ENCODE assay signal across 9 cellular contexts in genomic region chr14:52960627-52961026, GRCh38. TPM values are rescaled to one million over a fixed set of nuclear protein-coding genes. Genes with fewer than 3 reads are reported as not detected.
DNase-seq lines count a peak whose midpoint lies in the region; ATAC-seq and TF ChIP-seq lines count a peak whose summit lies in the region.
"Had no signal": no experiment of that assay in that cellular context is flagged by ENCODE, and none has a peak within 500 bp of the region (broad histone marks: within the 10 kb centered on the region; RNA-seq: fewer than 3 reads in every experiment).

No MANE protein-coding gene starts in this region.

- no peak for TF ChIP-seq CTCF in breast epithelium (IDR thresholded peaks at IDR 0.05)
- no peak for TF ChIP-seq CTCF in MCF 10A (IDR thresholded peaks at IDR 0.05; ENCODE audit: unreplicated experiment)
- no peak for TF ChIP-seq CTCF in ascending aorta (IDR thresholded peaks at IDR 0.05)
- TF ChIP-seq CTCF in upper lobe of right lung (IDR thresholded peaks at IDR 0.05) = no peak

- no peaks in the 10 kb centered on the region for H3K9me3 Mint-ChIP-seq in MCF 10A (ENCODE audit: unreplicated experiment)

- H3K27ac Mint-ChIP-seq in MCF 10A (ENCODE audit: low read depth, unreplicated experiment) = no peak overlapping the region

- no TSS peak for BruUV-seq in MCF 10A (replicated peaks; lab: Mats Ljungman, UMichigan)

- H3K4me3 Mint-ChIP-seq in MCF 10A (ENCODE audit: unreplicated experiment) = no peak overlapping the region

- H3K36me3 Mint-ChIP-seq in MCF 10A (ENCODE audit: insufficient read depth, unreplicated experiment) = no peaks in the 10 kb centered on the region

- intact Hi-C loops in breast epithelium (cut with DNase I; ENCODE audit: low total_unique reads) = no loop called here
- intact Hi-C loops in MCF 10A (cut with micrococcal nuclease) = loop anchor here (1.0 to 10.0 kb wide), 3 partner anchors 94 to 344 kb away; no protein-coding TSS in a partner anchor
- intact Hi-C loops in ascending aorta (cut with DNase I) = loop anchor here (1.0 to 5.0 kb wide), 3 partner anchors 97 to 228 kb away; partner anchors contain the start of gene STYX
- intact Hi-C loops in upper lobe of right lung (cut with DNase I) = no loop called here

- no peaks in the 10 kb centered on the region for H3K4me1 ChIP-seq in breast epithelium
- peaks cover 0 to 8% of the 10 kb centered on the region in 2 donors for H3K4me1 ChIP-seq in ascending aorta
- peaks cover 12% of the 10 kb centered on the region for H3K4me1 ChIP-seq in upper lobe of right lung
- H3K4me1 ChIP-seq: BLaER1 had no signal

- ATAC-seq in upper lobe of right lung (peak; percentile 55), HG03095 (IDR thresholded peaks at IDR 0.05; ENCODE audit: unreplicated experiment) (no peak)

- no peak for TF ChIP-seq POLR2A in breast epithelium (IDR thresholded peaks at IDR 0.05)

- H3K36me3 ChIP-seq in breast epithelium = no peaks in the 10 kb centered on the region
- H3K36me3 ChIP-seq in ascending aorta = no peaks in the 10 kb centered on the region
- H3K36me3 ChIP-seq in upper lobe of right lung = no peaks in the 10 kb centered on the region
- H3K36me3 ChIP-seq: BLaER1 had no signal

- H3K27ac ChIP-seq in breast epithelium (peak overlapping the region; percentile 89 to 91), ascending aorta (peak overlapping the region; percentile 60 to 64), upper lobe of right lung (peak overlapping the region; percentile 3)
- H3K27ac ChIP-seq: BLaER1 had no signal

- no peaks in the 10 kb centered on the region for H3K27me3 ChIP-seq in breast epithelium
- H3K27me3 ChIP-seq in ascending aorta = no peaks in the 10 kb centered on the region
- H3K27me3 ChIP-seq in upper lobe of right lung = no peaks in the 10 kb centered on the region
- H3K27me3 ChIP-seq: BLaER1 had no signal

- DNase-seq in breast epithelium (ENCODE audit: low spot score in 2 of 2) (peak in 1 of 2 donors; percentile 35), MCF 10A (ENCODE audit: unreplicated experiment) (no peak), ascending aorta (ENCODE audit: low spot score in 2 of 2) (no peak), lung microvascular endothelial cell (ENCODE audit: low read depth in 2 of 2) (peak; percentile 38 to 41), upper lobe of right lung (no peak), H4 (ENCODE audit: low spot score) (no peak), iPS-NIHi11 (ENCODE audit: low spot score) (no peak)

- peak overlapping the region in 1 of 3 donors; percentile 20 for H3K4me3 ChIP-seq in breast epithelium
- H3K4me3 ChIP-seq in ascending aorta = no peak overlapping the region
- H3K4me3 ChIP-seq in upper lobe of right lung = no peak overlapping the region
- H3K4me3 ChIP-seq: BLaER1 had no signal

- peaks cover 11% of the 10 kb centered on the region for H3K4me1 Mint-ChIP-seq in MCF 10A (ENCODE audit: insufficient read depth, unreplicated experiment)

- POLR2A ChIA-PET in MCF 10A (lab: Yijun Ruan, JAX) = interaction anchor here (3.1 to 3.3 kb wide), 2 partner anchors 9 to 136 kb away, joined by 12 to 17 read pairs; partner anchors contain the start of gene FERMT2

- H3K9me3 ChIP-seq in breast epithelium (no peaks in the 10 kb centered on the region), ascending aorta (no peaks in the 10 kb centered on the region), upper lobe of right lung (no peaks in the 10 kb centered on the region)
- H3K9me3 ChIP-seq: BLaER1 had no signal

- CTCF ChIA-PET in MCF 10A (lab: Yijun Ruan, JAX) = interaction anchor here (0.5 to 9.5 kb wide), 26 partner anchors 9 to 1561 kb away, joined by 3 to 135 read pairs (median 4); no protein-coding TSS in a partner anchor

- H3K27me3 Mint-ChIP-seq in MCF 10A (ENCODE audit: insufficient read depth, unreplicated experiment) = no peaks in the 10 kb centered on the region

RNA-seq across cellular contexts. Expression of gene FERMT2, which starts 9.8 kb away (rescaled TPM):
- 100 to 1,000 TPM in 1 of 3 donors, 10 to 100 TPM in 2; 87.8 to 203 (median 90.2) TPM for total RNA-seq in breast epithelium
- total RNA-seq in MCF 10A (2022) = 62.2 and 62.7 TPM in 2 replicates
- total RNA-seq in ascending aorta = 101 TPM
- 58.6 and 61.3 TPM in 2 replicates for total RNA-seq in lung microvascular endothelial cell
- total RNA-seq in upper lobe of right lung = 103 TPM
- total RNA-seq in H4 (2014; rRNA removed; shearing (Covaris generic)) = 47.1 and 53.5 TPM in 2 replicates

Comparison
In these comparisons a context has a peak if more than half of its experiments do, and no peak if none do; other contexts are left out.
1. intact Hi-C loops: an anchor here in MCF 10A (1.0 to 10.0 kb wide) and ascending aorta (1.0 to 5.0 kb wide); none called in breast epithelium and upper lobe of right lung.
2. DNase-seq: peak in lung microvascular endothelial cell (2 of 2); none in MCF 10A (single experiment), ascending aorta (0 of 2), upper lobe of right lung (single experiment), H4 (single experiment) and iPS-NIHi11 (single experiment).
3. H3K27ac ChIP-seq: peak in every context shown above with its lines; median percentile 90 in breast epithelium; 62 in ascending aorta; 3 in upper lobe of right lung.